17 cellular contexts compared by ENCODE assay signal in the genomic region with DNA sequence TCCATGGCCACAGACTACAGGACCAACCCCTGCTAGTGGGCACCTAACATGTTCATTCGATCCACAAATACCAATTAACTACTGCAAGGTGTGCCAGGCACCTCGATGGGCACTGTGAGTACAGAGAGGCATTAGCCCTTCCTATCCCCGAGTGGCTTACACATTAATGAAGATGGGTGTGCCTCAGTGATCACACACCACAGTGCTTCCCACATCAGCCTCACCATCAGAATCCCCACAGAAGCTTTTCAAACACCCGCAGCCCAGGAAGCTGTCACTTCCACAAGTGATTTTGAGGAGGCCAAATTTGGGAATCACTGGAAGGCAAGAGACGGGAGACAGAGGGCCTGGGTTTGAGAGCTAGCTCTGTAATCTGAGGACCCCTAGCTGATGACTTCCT. TPM values are rescaled to one million over a fixed set of nuclear protein-coding genes. Genes with fewer than 3 reads are reported as not detected.
A peak's percentile ranks its signal among the peaks of the same experiment; 100 is the strongest.
DNase-seq lines count a peak whose midpoint lies in the region; ATAC-seq and TF ChIP-seq lines count a peak whose summit lies in the region.
"Had no signal": no experiment of that assay in that cellular context is flagged by ENCODE, and none has a peak within 500 bp of the region (broad histone marks: within the 10 kb centered on the region; RNA-seq: fewer than 3 reads in every experiment).

No MANE protein-coding gene starts in this region.

- intact Hi-C loops in CD14-positive monocyte (cut with micrococcal nuclease) = loop anchor here in 1 of 2 donors (5.0 to 10.0 kb wide), 2 partner anchors 177 to 329 kb away; no protein-coding TSS in a partner anchor
- intact Hi-C loops in naive thymus-derived CD4-positive, alpha-beta T cell (cut with micrococcal nuclease) = loop anchor here in 1 of 2 donors (10.0 kb wide), 1 partner anchor 339 kb away; no protein-coding TSS in a partner anchor

- no peaks in the 10 kb centered on the region for H3K9me3 ChIP-seq in naive thymus-derived CD4-positive, alpha-beta T cell (ENCODE audit: control insufficient read depth in 2 of 3, low read length in 3 of 3)
- H3K9me3 ChIP-seq: breast epithelium had no signal

- H3K4me1 ChIP-seq in naive thymus-derived CD4-positive, alpha-beta T cell (ENCODE audit: control insufficient read depth in 2 of 2, insufficient read depth in 2 of 2, low read length in 2 of 2) = peaks cover 15 to 78% of the 10 kb centered on the region in 2 donors
- H3K4me1 ChIP-seq: breast epithelium had no signal

- no peaks in the 10 kb centered on the region for H3K27me3 ChIP-seq in naive thymus-derived CD4-positive, alpha-beta T cell (ENCODE audit: control insufficient read depth in 2 of 2, insufficient read depth in 2 of 2, low read length in 2 of 2)
- H3K27me3 ChIP-seq: breast epithelium had no signal

- H3K36me3 ChIP-seq in naive thymus-derived CD4-positive, alpha-beta T cell (ENCODE audit: control insufficient read depth in 2 of 3, insufficient read depth in 3 of 3, low read length in 3 of 3) = no peaks in the 10 kb centered on the region
- H3K36me3 ChIP-seq: breast epithelium had no signal

- no peak for DNase-seq in CD14-positive monocyte (ENCODE audit: low spot score)
- DNase-seq in activated naive CD8-positive, alpha-beta T cell treated with anti-CD3 and anti-CD28 coated beads, Interleukin-2, amount 50 U/mL, for 24 hours = no peak
- no peak for DNase-seq in naive thymus-derived CD4-positive, alpha-beta T cell
- no peak for DNase-seq in COR-L47 (lab: John Stamatoyannopoulos, UW)
- no peak for DNase-seq in GDM1 (lab: John Stamatoyannopoulos, UW)
- DNase-seq in RWPE1 (ENCODE audit: low spot score) = no peak
- DNase-seq: activated CD4-positive, alpha-beta T cell treated with anti-CD3 and anti-CD28 coated beads, Interleukin-2, amount 50 U/mL, for 4 hours; activated gamma-delta T cell treated with Interleukin-2 at 50 U/mL for 16 hours; DND-41; hippocampal formation; NCI-H1105 treated with DMSO at 0.1 percent for 48 hours; NCI-H345; T1000 had no signal

- CTCF ChIA-PET in naive thymus-derived CD4-positive, alpha-beta T cell (lab: Charles Lee) = interaction anchor here (0.6 to 4.8 kb wide), 3 partner anchors 83 to 177 kb away, joined by 3 to 37 read pairs (median 3); no protein-coding TSS in a partner anchor
- CTCF ChIA-PET in RWPE1 (lab: Yijun Ruan, JAX) = interaction anchor here (0.6 kb wide), 2 partner anchors 24 to 195 kb away, joined by 3 to 12 read pairs; no protein-coding TSS in a partner anchor

- H3K4me3 Mint-ChIP-seq in CD14-positive monocyte (no peak overlapping the region), IgD-negative memory B cell (peak overlapping the region in 3 of 4 donors; percentile 34 to 80 (median 66))
- no peak overlapping the region for H3K4me3 Mint-ChIP-seq in activated naive CD8-positive, alpha-beta T cell treated with anti-CD3 and anti-CD28 coated beads, Interleukin-2, amount 50 U/mL, for 24 hours
- peak overlapping the region in 3 of 10 donors; percentile 8 to 43 (median 13) for H3K4me3 Mint-ChIP-seq in naive thymus-derived CD4-positive, alpha-beta T cell

- H3K27me3 Mint-ChIP-seq in CD14-positive monocyte (ENCODE audit: low read depth in 3 of 3) = peaks cover 0 to 1% (median 0%) of the 10 kb centered on the region in 3 donors
- H3K27me3 Mint-ChIP-seq in IgD-negative memory B cell = no peaks in the 10 kb centered on the region
- H3K27me3 Mint-ChIP-seq in activated naive CD8-positive, alpha-beta T cell treated with anti-CD3 and anti-CD28 coated beads, Interleukin-2, amount 50 U/mL, for 24 hours = no peaks in the 10 kb centered on the region
- H3K27me3 Mint-ChIP-seq in naive thymus-derived CD4-positive, alpha-beta T cell = no peaks in the 10 kb centered on the region

- H3K9me3 Mint-ChIP-seq in CD14-positive monocyte (no peaks in the 10 kb centered on the region), IgD-negative memory B cell (no peaks in the 10 kb centered on the region)
- no peaks in the 10 kb centered on the region for H3K9me3 Mint-ChIP-seq in activated naive CD8-positive, alpha-beta T cell treated with anti-CD3 and anti-CD28 coated beads, Interleukin-2, amount 50 U/mL, for 24 hours
- no peaks in the 10 kb centered on the region for H3K9me3 Mint-ChIP-seq in naive thymus-derived CD4-positive, alpha-beta T cell

- peaks cover 36 to 42% of the 10 kb centered on the region in 2 donors for H3K36me3 Mint-ChIP-seq in CD14-positive monocyte
- peaks cover 4% of the 10 kb centered on the region for H3K36me3 Mint-ChIP-seq in IgD-negative memory B cell
- peaks cover 44% of the 10 kb centered on the region for H3K36me3 Mint-ChIP-seq in activated naive CD8-positive, alpha-beta T cell treated with anti-CD3 and anti-CD28 coated beads, Interleukin-2, amount 50 U/mL, for 24 hours (ENCODE audit: low read depth)
- H3K36me3 Mint-ChIP-seq in naive thymus-derived CD4-positive, alpha-beta T cell = peaks cover 0 to 11% (median 8%) of the 10 kb centered on the region in 5 donors

- H3K4me1 Mint-ChIP-seq in CD14-positive monocyte = peaks cover 18% of the 10 kb centered on the region
- H3K4me1 Mint-ChIP-seq in IgD-negative memory B cell = peaks cover 74 to 82% (median 80%) of the 10 kb centered on the region in 3 donors
- H3K4me1 Mint-ChIP-seq in activated naive CD8-positive, alpha-beta T cell treated with anti-CD3 and anti-CD28 coated beads, Interleukin-2, amount 50 U/mL, for 24 hours = peaks cover 92% of the 10 kb centered on the region
- peaks cover 50 to 85% (median 78%) of the 10 kb centered on the region in 7 donors for H3K4me1 Mint-ChIP-seq in naive thymus-derived CD4-positive, alpha-beta T cell

- H3K27ac Mint-ChIP-seq in CD14-positive monocyte (peak overlapping the region in 4 of 7 donors; percentile 2 to 77 (median 24)), IgD-negative memory B cell (peak overlapping the region; percentile 47 to 84 (median 79))
- peak overlapping the region; percentile 49 for H3K27ac Mint-ChIP-seq in activated naive CD8-positive, alpha-beta T cell treated with anti-CD3 and anti-CD28 coated beads, Interleukin-2, amount 50 U/mL, for 24 hours
- peak overlapping the region in 6 of 9 donors; percentile 12 to 75 (median 48) for H3K27ac Mint-ChIP-seq in naive thymus-derived CD4-positive, alpha-beta T cell

- no peak overlapping the region for H3K4me3 ChIP-seq in naive thymus-derived CD4-positive, alpha-beta T cell (ENCODE audit: low read length)
- H3K4me3 ChIP-seq: breast epithelium had no signal

- no peak overlapping the region for H3K27ac ChIP-seq in naive thymus-derived CD4-positive, alpha-beta T cell (ENCODE audit: low read depth, low read length)
- no peak overlapping the region for H3K27ac ChIP-seq in RWPE1
- H3K27ac ChIP-seq: breast epithelium, KMS-11 had no signal

- no peak for ATAC-seq in activated naive CD8-positive, alpha-beta T cell treated with anti-CD3 and anti-CD28 coated beads, Interleukin-2, amount 50 U/mL, for 24 hours
- no peak for ATAC-seq in naive thymus-derived CD4-positive, alpha-beta T cell
- no peak for ATAC-seq in GM19452 (IDR thresholded peaks at IDR 0.05; ENCODE audit: unreplicated experiment)

- TF ChIP-seq CTCF in CD14-positive monocyte (IDR thresholded peaks at IDR 0.05) = no peak
- TF ChIP-seq CTCF in RWPE1 (conservative IDR thresholded peaks at IDR 0.05; ENCODE audit: low read depth) = no peak

- POLR2A ChIA-PET in naive thymus-derived CD4-positive, alpha-beta T cell (lab: Charles Lee) = interaction anchor here (0.8 to 1.3 kb wide), 3 partner anchors 8 to 76 kb away, joined by 3 to 4 read pairs (median 3); no protein-coding TSS in a partner anchor
- POLR2A ChIA-PET in RWPE1 (lab: Yijun Ruan, JAX; ENCODE audit: low non-redundant PET) = no interaction called here

RNA-seq across cellular contexts. Expression of gene EZR, which starts 23.7 kb away (rescaled TPM):
- polyA plus RNA-seq in CD14-positive monocyte (10 to 100 TPM; 86.3 to 95.8 TPM), IgD-negative memory B cell (588 TPM)
- 100 to 1,000 TPM; 132 to 201 (median 163) TPM for total RNA-seq in naive thymus-derived CD4-positive, alpha-beta T cell
- 100 to 1,000 TPM; 115 to 140 TPM for polyA plus RNA-seq in naive thymus-derived CD4-positive, alpha-beta T cell

Comparison
In these comparisons a context has a peak if more than half of its experiments do, and no peak if none do; other contexts are left out.
1. H3K27ac Mint-ChIP-seq: peak in every context shown above with its lines; median percentile 79 in IgD-negative memory B cell; 49 in activated naive CD8-positive, alpha-beta T cell treated with anti-CD3 and anti-CD28 coated beads, Interleukin-2, amount 50 U/mL, for 24 hours; 48 in naive thymus-derived CD4-positive, alpha-beta T cell; 24 in CD14-positive monocyte.
2. H3K4me3 Mint-ChIP-seq: peak in IgD-negative memory B cell (3 of 4); none in CD14-positive monocyte (0 of 2) and activated naive CD8-positive, alpha-beta T cell treated with anti-CD3 and anti-CD28 coated beads, Interleukin-2, amount 50 U/mL, for 24 hours (single experiment).